Comparison of ENCODE assay signal across 10 cellular contexts in the genomic region with DNA sequence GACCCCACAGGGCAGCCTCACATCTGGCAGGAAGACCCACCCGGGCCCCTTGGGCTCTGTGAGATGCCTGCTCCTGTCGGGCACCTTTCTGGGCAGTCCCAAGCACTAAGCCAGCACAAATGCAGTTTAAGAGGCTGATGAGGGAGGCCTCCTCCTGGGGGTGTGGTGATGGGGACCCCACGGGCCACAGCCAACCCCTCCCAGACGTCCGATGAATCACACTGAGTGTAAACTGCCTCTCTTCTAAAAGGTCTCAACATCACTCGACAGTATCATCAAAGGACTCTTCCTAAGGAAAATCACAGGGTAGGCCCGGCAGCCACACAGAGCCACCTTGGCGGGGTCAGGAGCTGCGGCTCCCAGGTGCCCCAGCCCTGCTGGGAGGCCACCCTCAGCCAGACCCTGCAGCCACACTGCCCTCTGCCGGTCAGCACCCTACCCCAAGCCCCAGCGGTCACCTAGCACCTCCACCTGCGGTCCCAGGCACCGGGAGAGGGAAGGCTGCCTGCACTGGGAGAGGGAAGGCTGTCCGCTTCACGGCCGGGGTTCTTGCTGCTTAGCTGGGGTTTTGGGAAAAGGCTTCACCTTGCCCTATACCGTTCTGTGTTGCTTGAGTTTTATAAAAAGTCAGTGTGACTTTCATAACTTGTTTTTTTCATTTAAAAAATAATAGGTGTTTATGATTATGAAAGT. TPM values are rescaled to one million over a fixed set of nuclear protein-coding genes. Genes with fewer than 3 reads are reported as not detected.
A peak's percentile ranks its signal among the peaks of the same experiment; 100 is the strongest.
DNase-seq lines count a peak whose midpoint lies in the region; ATAC-seq and TF ChIP-seq lines count a peak whose summit lies in the region.
"Had no signal": no experiment of that assay in that cellular context is flagged by ENCODE, and none has a peak within 500 bp of the region (broad histone marks: within the 10 kb centered on the region; RNA-seq: fewer than 3 reads in every experiment).

No MANE protein-coding gene starts in this region.

- DNase-seq in NCI-H2171 treated with DMSO at 0.1 percent for 48 hours (lab: John Stamatoyannopoulos, UW) (peak; percentile 1), NCI-H2171 (lab: John Stamatoyannopoulos, UW) (no peak), NCI-H748 treated with DMSO at 0.1 percent for 48 hours (lab: John Stamatoyannopoulos, UW) (peak; percentile 8), left ventricle myocardium superior (peak; percentile 80)
- DNase-seq in activated naive CD4-positive, alpha-beta T cell treated with Interleukin-2 at 50 U/mL for 16 hours, result peak; percentile 47
- peak; percentile 45 for DNase-seq in stimulated activated CD4-positive, alpha-beta T cell treated with anti-CD3 and anti-CD28 coated beads, Interleukin-12 subunit alpha, Interleukin-12 subunit beta, amount 100 ng/mL, for 4 hours

- peak; percentile 35 for ATAC-seq in left ventricle myocardium superior
- ATAC-seq in HG03457 (IDR thresholded peaks at IDR 0.05; ENCODE audit: unreplicated experiment), result no peak
- no peak for ATAC-seq in GM18505 (IDR thresholded peaks at IDR 0.05; ENCODE audit: unreplicated experiment)

- intact Hi-C loops in left ventricle myocardium superior (cut with micrococcal nuclease), result loop anchor here (10.0 kb wide), 1 partner anchor 82 kb away; no protein-coding TSS in a partner anchor

- TF ChIP-seq POLR2A in GM18505 (IDR thresholded peaks at IDR 0.05; ENCODE audit: borderline replicate concordance, extremely low read depth, insufficient read depth, insufficient read length), result no peak

RNA-seq across cellular contexts. Expression of a gene that starts 3.8 kb away (rescaled TPM):
- 20.8 TPM for total RNA-seq in left ventricle myocardium superior

RNA-seq across cellular contexts. Expression of a gene that starts 27.2 kb away (rescaled TPM):
- total RNA-seq in left ventricle myocardium superior, result 0.20 TPM
- total RNA-seq: activated CD8-positive, alpha-beta memory T cell treated with anti-CD3 and anti-CD28 coated beads for 36 hours; CD8-positive, alpha-beta memory T cell had no signal

RNA-seq across cellular contexts. Expression of a gene that starts 42.8 kb away (rescaled TPM):
- total RNA-seq in left ventricle myocardium superior, result not detected
- total RNA-seq: activated CD8-positive, alpha-beta memory T cell treated with anti-CD3 and anti-CD28 coated beads for 36 hours; CD8-positive, alpha-beta memory T cell had no signal
